Comparison of ENCODE assay signal across 8 cellular contexts in the genomic region with DNA sequence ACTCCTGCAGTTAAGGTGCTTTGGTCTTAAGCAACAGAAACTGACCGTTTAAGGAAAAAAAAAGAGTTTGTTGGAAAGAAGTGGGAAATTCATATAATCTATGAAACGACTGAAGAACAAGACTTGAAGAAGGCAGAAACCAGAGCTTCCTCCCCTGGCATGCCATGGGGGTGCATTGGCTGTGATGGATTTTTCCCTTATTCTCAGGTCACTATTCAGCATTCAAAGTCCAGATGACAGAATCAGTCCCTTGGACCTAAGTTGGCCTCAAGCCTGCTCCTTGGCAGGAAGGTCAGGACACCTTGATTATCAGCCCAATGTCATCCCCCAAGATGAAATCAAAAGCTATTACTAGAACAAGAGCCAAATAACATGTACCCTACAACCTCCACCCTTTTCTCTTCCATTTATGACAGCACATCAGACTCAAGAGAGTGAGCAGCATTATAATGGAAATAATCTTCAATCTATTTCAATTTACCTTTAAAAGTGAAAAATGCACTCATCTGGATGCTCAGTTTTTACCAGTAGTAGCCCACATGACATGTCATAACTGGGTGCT. TPM values are rescaled to one million over a fixed set of nuclear protein-coding genes. Genes with fewer than 3 reads are reported as not detected.
DNase-seq lines count a peak whose midpoint lies in the region; ATAC-seq and TF ChIP-seq lines count a peak whose summit lies in the region.

No MANE protein-coding gene starts in this region.

- H3K27ac ChIP-seq in left ventricle myocardium inferior (replicated peaks): peak overlapping the region; percentile 91
- H3K27ac ChIP-seq in vagina: peak overlapping the region; percentile 79

- H3K4me1 ChIP-seq in left ventricle myocardium inferior (peaks cover 20% of the 10 kb centered on the region), vagina (peaks cover 14% of the 10 kb centered on the region)

- ATAC-seq in left ventricle myocardium superior (no peak), naive B cell (ENCODE audit: low read depth in 2 of 2) (no peak)

- H3K9me3 Mint-ChIP-seq in chondrocyte (ENCODE audit: low read depth) (no peaks in the 10 kb centered on the region), naive B cell (peaks cover 0 to 1% (median 0%) of the 10 kb centered on the region in 7 donors), endothelial cell (ENCODE audit: unreplicated experiment) (no peaks in the 10 kb centered on the region)

- TF ChIP-seq CTCF in left ventricle myocardium inferior (IDR thresholded peaks at IDR 0.05; ENCODE audit: borderline replicate concordance) (no peak), chondrocyte (IDR thresholded peaks at IDR 0.05) (no peak), vagina (IDR thresholded peaks at IDR 0.05) (no peak), endothelial cell (IDR thresholded peaks at IDR 0.05; ENCODE audit: unreplicated experiment) (no peak)

- peak overlapping the region; percentile 80 for H3K4me3 Mint-ChIP-seq in chondrocyte (ENCODE audit: unreplicated experiment)
- peak overlapping the region; percentile 85 to 95 (median 90) for H3K4me3 Mint-ChIP-seq in naive B cell
- H3K4me3 Mint-ChIP-seq in endothelial cell (ENCODE audit: unreplicated experiment): no peak overlapping the region

- no peak for TF ChIP-seq POLR2A in vagina (IDR thresholded peaks at IDR 0.05)

- H3K36me3 Mint-ChIP-seq in chondrocyte (ENCODE audit: low read depth) (no peaks in the 10 kb centered on the region), naive B cell (no peaks in the 10 kb centered on the region), endothelial cell (ENCODE audit: low read depth, unreplicated experiment) (no peaks in the 10 kb centered on the region)

- DNase-seq in left ventricle myocardium inferior (no peak), left ventricle myocardium superior (no peak), chondrocyte (ENCODE audit: low spot score) (no peak), naive B cell (no peak), vagina (ENCODE audit: extremely low spot score in 2 of 2) (no peak), endothelial cell (ENCODE audit: low spot score) (no peak), NCI-H1694 (lab: John Stamatoyannopoulos, UW) (no peak)
- DNase-seq in activated CD4-positive, CD25-positive, alpha-beta regulatory T cell (lab: John Stamatoyannopoulos, UW): no peak

- H3K27me3 ChIP-seq in left ventricle myocardium inferior (ENCODE audit: low read depth) (no peaks in the 10 kb centered on the region), vagina (no peaks in the 10 kb centered on the region)

- H3K27ac Mint-ChIP-seq in chondrocyte (ENCODE audit: unreplicated experiment) (peak overlapping the region; percentile 94), naive B cell (peak overlapping the region in 1 of 6 donors; percentile 47), endothelial cell (ENCODE audit: unreplicated experiment) (no peak overlapping the region)

- H3K9me3 ChIP-seq in left ventricle myocardium inferior (replicated peaks) (no peaks in the 10 kb centered on the region), vagina (no peaks in the 10 kb centered on the region)

- H3K36me3 ChIP-seq in left ventricle myocardium inferior (no peaks in the 10 kb centered on the region), vagina (no peaks in the 10 kb centered on the region)

- H3K27me3 Mint-ChIP-seq in chondrocyte (ENCODE audit: low read depth): no peaks in the 10 kb centered on the region
- peaks cover 15 to 36% (median 33%) of the 10 kb centered on the region in 3 donors for H3K27me3 Mint-ChIP-seq in naive B cell
- peaks cover 5% of the 10 kb centered on the region for H3K27me3 Mint-ChIP-seq in endothelial cell (ENCODE audit: unreplicated experiment)

- H3K4me1 Mint-ChIP-seq in chondrocyte (ENCODE audit: low read depth) (peaks cover 29% of the 10 kb centered on the region), naive B cell (peaks cover 8 to 16% (median 12%) of the 10 kb centered on the region in 3 donors), endothelial cell (ENCODE audit: unreplicated experiment) (peaks cover 7% of the 10 kb centered on the region)

- H3K4me3 ChIP-seq in left ventricle myocardium inferior (peak overlapping the region; percentile 73), vagina (peak overlapping the region; percentile 58 to 66)

- intact Hi-C loops in left ventricle myocardium inferior (cut with micrococcal nuclease): no loop called here
- intact Hi-C loops in left ventricle myocardium superior (cut with micrococcal nuclease): no loop called here
- intact Hi-C loops in vagina (cut with DNase I): no loop called here

RNA-seq across cellular contexts. Expression of a gene that starts 15.8 kb away (rescaled TPM):
- total RNA-seq in left ventricle myocardium inferior (25.3 TPM), left ventricle myocardium superior (20.5 TPM), chondrocyte (56.9 to 57.3 TPM (median 57.2 TPM) in 3 replicates), vagina (58.7 TPM), endothelial cell (ENCODE audit: unreplicated experiment) (78.7 TPM)
- 10 to 100 TPM; 24.6 to 43.5 (median 31.4) TPM for polyA plus RNA-seq in naive B cell (ENCODE audit: low read depth in 6 of 6)

RNA-seq across cellular contexts. Expression of a gene that starts 20.6 kb away (rescaled TPM):
- not detected for total RNA-seq in left ventricle myocardium inferior
- total RNA-seq in left ventricle myocardium superior: not detected
- total RNA-seq in chondrocyte: 0.24 to 1.9 TPM (median 1.6 TPM) in 3 replicates
- polyA plus RNA-seq in naive B cell (ENCODE audit: low read depth in 6 of 6): not detected
- total RNA-seq in vagina: not detected
- total RNA-seq in endothelial cell (ENCODE audit: unreplicated experiment): not detected

RNA-seq across cellular contexts. Expression of a gene that starts 43.1 kb away (rescaled TPM):
- total RNA-seq in left ventricle myocardium inferior (not detected), left ventricle myocardium superior (not detected), chondrocyte (0.19 TPM in 1 of 3 replicates, not detected in the others), vagina (not detected), endothelial cell (ENCODE audit: unreplicated experiment) (not detected)
- not detected for polyA plus RNA-seq in naive B cell (ENCODE audit: low read depth in 6 of 6)

RNA-seq across cellular contexts. Expression of a gene that starts 57.8 kb away (rescaled TPM):
- not detected for total RNA-seq in left ventricle myocardium inferior
- not detected for total RNA-seq in left ventricle myocardium superior
- 0.07 to 0.46 TPM (median 0.40 TPM) in 3 replicates for total RNA-seq in chondrocyte
- not detected for polyA plus RNA-seq in naive B cell (ENCODE audit: low read depth in 6 of 6)
- not detected for total RNA-seq in vagina
- total RNA-seq in endothelial cell (ENCODE audit: unreplicated experiment): 0.08 TPM
